Comparison of ENCODE assay signal across 8 cellular contexts in genomic region chr7:92834661-92835139, GRCh38. TPM values are rescaled to one million over a fixed set of nuclear protein-coding genes. Genes with fewer than 3 reads are reported as not detected.
DNase-seq lines count a peak whose midpoint lies in the region; ATAC-seq and TF ChIP-seq lines count a peak whose summit lies in the region.

No MANE protein-coding gene starts in this region.

- 0% methylated on average over 35 of the region's 35 CpGs for WGBS in heart right ventricle, 2 donors

- CTCF ChIA-PET in CD4-positive, alpha-beta memory T cell (lab: Charles Lee; ENCODE audit: partially characterized antibody), result interaction anchor here (1.4 to 5.5 kb wide), 3 partner anchors 20 to 214 kb away, joined by 3 to 122 read pairs (median 3); no protein-coding TSS in a partner anchor

- DNase-seq in CD4-positive, alpha-beta memory T cell, result peak in 1 of 5 donors; percentile 40
- peak; percentile 32 for DNase-seq in activated naive CD4-positive, alpha-beta T cell treated with Interleukin-2 at 50 U/mL for 16 hours
- DNase-seq in heart right ventricle (peak; percentile 14 to 20), retinal pigment epithelial cell (ENCODE audit: low read depth) (no peak), SKM-1 (lab: John Stamatoyannopoulos, UW; ENCODE audit: unreplicated experiment) (no peak)
- no peak for DNase-seq in effector CD4-positive, alpha-beta T cell

- ATAC-seq in heart right ventricle, result peak in 1 of 8 donors; percentile 1
- no peak for ATAC-seq in GM18907 (IDR thresholded peaks at IDR 0.05; ENCODE audit: unreplicated experiment)

- peak overlapping the region; percentile 73 to 89 for H3K4me3 ChIP-seq in CD4-positive, alpha-beta memory T cell (ENCODE audit: low read length in 2 of 2)
- H3K4me3 ChIP-seq in HUES48 (ENCODE audit: low read depth, low read length) (peak overlapping the region; percentile 72), heart right ventricle (peak overlapping the region; percentile 71 to 95 (median 88)), retinal pigment epithelial cell (ENCODE audit: low read length) (peak overlapping the region; percentile 74)

- H3K9me3 Mint-ChIP-seq in CD4-positive, alpha-beta memory T cell, result peaks cover 0 to 2% (median 0%) of the 10 kb centered on the region in 8 donors

- no peaks in the 10 kb centered on the region for H3K27me3 Mint-ChIP-seq in CD4-positive, alpha-beta memory T cell

- H3K9ac ChIP-seq in HUES48 (ENCODE audit: low read depth, low read length), result peak overlapping the region; percentile 37; the same call in 1 of the 2 replicates

- peaks cover 30% of the 10 kb centered on the region for H3K4me1 ChIP-seq in CD4-positive, alpha-beta memory T cell (ENCODE audit: insufficient read depth, low read length)
- H3K4me1 ChIP-seq in HUES48 (ENCODE audit: control insufficient read depth, insufficient read depth, low read length) (peaks cover 39% of the 10 kb centered on the region), heart right ventricle (peaks cover 0 to 39% (median 34%) of the 10 kb centered on the region in 9 donors)

- TF ChIP-seq CTCF in heart right ventricle (IDR thresholded peaks at IDR 0.05) (no peak), retinal pigment epithelial cell (conservative IDR thresholded peaks at IDR 0.05; ENCODE audit: low read depth, low read length) (no peak)

- peaks cover 28 to 61% (median 41%) of the 10 kb centered on the region in 4 donors for H3K4me1 Mint-ChIP-seq in CD4-positive, alpha-beta memory T cell

- H3K27me3 ChIP-seq in CD4-positive, alpha-beta memory T cell (ENCODE audit: insufficient read depth, low read length), result no peaks in the 10 kb centered on the region
- H3K27me3 ChIP-seq in HUES48 (ENCODE audit: control insufficient read depth, insufficient read depth, low read length), result peaks cover 28% of the 10 kb centered on the region
- H3K27me3 ChIP-seq in heart right ventricle, result no peaks in the 10 kb centered on the region

- POLR2A ChIA-PET in CD4-positive, alpha-beta memory T cell (lab: Charles Lee; ENCODE audit: partially characterized antibody), result interaction anchor here (0.6 to 5.2 kb wide), 6 partner anchors 22 to 397 kb away, joined by 3 to 82 read pairs (median 8); partner anchors contain the start of genes PEX1, RBM48 and VPS50

- H3K36me3 ChIP-seq in CD4-positive, alpha-beta memory T cell (ENCODE audit: insufficient read depth, low read length), result no peaks in the 10 kb centered on the region
- no peaks in the 10 kb centered on the region for H3K36me3 ChIP-seq in HUES48 (ENCODE audit: control insufficient read depth, insufficient read depth, low read length)
- no peaks in the 10 kb centered on the region for H3K36me3 ChIP-seq in heart right ventricle

- intact Hi-C loops in CD4-positive, alpha-beta memory T cell (cut with micrococcal nuclease), result loop anchor here (1.0 to 10.0 kb wide), 8 partner anchors 70 to 952 kb away; partner anchors contain the start of genes ANKIB1, CYP51A1, FAM133B and GATAD1
- intact Hi-C loops in heart right ventricle (cut with DNase I), result loop anchor here (2.0 to 10.0 kb wide), 11 partner anchors 50 to 218 kb away; no protein-coding TSS in a partner anchor

- peak overlapping the region in 6 of 7 donors; percentile 36 to 96 (median 92) for H3K27ac Mint-ChIP-seq in CD4-positive, alpha-beta memory T cell

- peak overlapping the region; percentile 87 to 98 (median 94) for H3K4me3 Mint-ChIP-seq in CD4-positive, alpha-beta memory T cell

- H3K36me3 Mint-ChIP-seq in CD4-positive, alpha-beta memory T cell, result peaks cover 3 to 38% of the 10 kb centered on the region in 2 donors

- no peaks in the 10 kb centered on the region for H3K9me3 ChIP-seq in CD4-positive, alpha-beta memory T cell (ENCODE audit: control insufficient read depth in 1 of 2, low read length in 2 of 2)
- H3K9me3 ChIP-seq in HUES48 (ENCODE audit: control insufficient read depth, insufficient read depth, low read length) (no peaks in the 10 kb centered on the region), heart right ventricle (no peaks in the 10 kb centered on the region)

- H3K27ac ChIP-seq in CD4-positive, alpha-beta memory T cell (ENCODE audit: low read depth, low read length), result peak overlapping the region; percentile 68
- H3K27ac ChIP-seq in HUES48 (ENCODE audit: low read depth, low read length) (peak overlapping the region; percentile 90), heart right ventricle (peak overlapping the region; percentile 86 to 98 (median 92))

RNA-seq across cellular contexts. Expression of gene CDK6, which starts 1.7 kb away (rescaled TPM):
- total RNA-seq in CD4-positive, alpha-beta memory T cell, result 10 to 100 TPM; 21.2 to 23.6 TPM
- polyA plus RNA-seq in CD4-positive, alpha-beta memory T cell, result 10 to 100 TPM; 18.4 to 21.0 TPM
- 10 to 100 TPM; 12.9 to 31.5 (median 16.8) TPM for total RNA-seq in heart right ventricle
- 1 to 10 TPM; 2.6 to 3.0 TPM for polyA plus RNA-seq in heart right ventricle

Comparison
In these comparisons a context has a peak if more than half of its experiments do, and no peak if none do; other contexts are left out.
1. DNase-seq: peak in activated naive CD4-positive, alpha-beta T cell treated with Interleukin-2 at 50 U/mL for 16 hours (single experiment) and heart right ventricle (2 of 2); none in retinal pigment epithelial cell (single experiment), effector CD4-positive, alpha-beta T cell (single experiment) and SKM-1 (single experiment).
2. Peak in every context shown above with its lines, with median percentiles within 50 percentile points of each other: H3K27ac ChIP-seq and H3K4me3 ChIP-seq.